In genomic region chr12:129790331-129790730, GRCh38 we compare ENCODE assay signal across 3 cellular contexts.
TF ChIP-seq lines count a peak whose summit lies in the region.

No MANE protein-coding gene starts in this region.

TF ChIP-seq in SK-N-SH, 30 proteins besides CTCF, POLR2A, EP300 and RAD21:
- TF ChIP-seq EZH2phosphoT487 (IDR thresholded peaks at IDR 0.05; ENCODE audit: borderline replicate concordance, low read depth) (no peak), IRF3 (IDR thresholded peaks at IDR 0.05; ENCODE audit: low read depth, low read length) (no peak), PBX3 (IDR thresholded peaks at IDR 0.05) (no peak), SIN3A (IDR thresholded peaks at IDR 0.05; ENCODE audit: borderline replicate concordance, low read depth, low read length) (no peak), CHD2 (IDR thresholded peaks at IDR 0.05; ENCODE audit: low read length, partially characterized antibody) (no peak), RFX5 (IDR thresholded peaks at IDR 0.05; ENCODE audit: low read length) (no peak)

TF ChIP-seq in SK-N-SH treated with all-trans-retinoic acid at 6 μM for 48 hours, 23 proteins besides CTCF, POLR2A, EP300 and RAD21:
- TF ChIP-seq ESRRG (CRISPR knock-in tag; IDR thresholded peaks at IDR 0.05) (no peak), OSR1 (CRISPR knock-in tag; IDR thresholded peaks at IDR 0.05) (no peak), ISL1 (CRISPR knock-in tag; IDR thresholded peaks at IDR 0.05) (no peak), SNAI2 (CRISPR knock-in tag; IDR thresholded peaks at IDR 0.05) (no peak), PATZ1 (CRISPR knock-in tag; IDR thresholded peaks at IDR 0.05; ENCODE audit: borderline replicate concordance) (no peak)

TF ChIP-seq in H1, 55 proteins besides CTCF, POLR2A, EP300 and RAD21:
- TF ChIP-seq BCL11A (IDR thresholded peaks at IDR 0.05; ENCODE audit: low read depth in 2 of 2, low read length in 2 of 2) (no peak), MAFK (IDR thresholded peaks at IDR 0.05; ENCODE audit: low read depth, low read length) (no peak), CBX8 (IDR thresholded peaks at IDR 0.05; ENCODE audit: borderline replicate concordance, low read depth, low read length) (no peak), EZH2 (IDR thresholded peaks at IDR 0.05; ENCODE audit: low read depth, low read length, severe bottlenecking) (no peak), SAP30 (IDR thresholded peaks at IDR 0.05; ENCODE audit: insufficient read depth, insufficient replicate concordance, low read length) (no peak)
TF ChIP-seq in H1: peak in this region for 0.
